21 cellular contexts compared by ENCODE assay signal in genomic region chr6:12545141-12545540, GRCh38.
"Had no signal": no experiment of that assay in that cellular context is flagged by ENCODE, and none has a peak within 500 bp of the region (broad histone marks: within the 10 kb centered on the region; RNA-seq: fewer than 3 reads in every experiment).

No MANE protein-coding gene starts in this region.

- H3K27ac ChIP-seq: lower lobe of right lung, parathyroid adenoma, skin epidermis had no signal

- H3K36me3 ChIP-seq: ascending aorta, heart left ventricle, lower lobe of right lung, tibial artery had no signal

- H3K4me1 ChIP-seq: lower lobe of right lung, parathyroid adenoma had no signal

- H3K9ac ChIP-seq: parathyroid adenoma had no signal

- H3K79me2 ChIP-seq: parathyroid adenoma had no signal

- H2AFZ ChIP-seq: parathyroid adenoma had no signal

- H3K27ac Mint-ChIP-seq: activated CD8-positive, alpha-beta T cell treated with anti-CD3 and anti-CD28 coated beads, Interleukin-2, amount 10 ng/mL, durations not matched to agents 7 days and 5 days; activated naive CD4-positive, alpha-beta T cell treated with anti-CD3 and anti-CD28 coated beads, Interleukin-2, amount 50 U/mL, for 72 hours; activated T-helper 1 cell treated with anti-CD3 and anti-CD28 coated beads, Interleukin-12 subunit alpha, Interleukin-12 subunit beta, Interleukin-2, Interleukin-4 antibody, amounts not matched to agents 30 ng/mL and 10 ng/mL and 1 ng/mL, durations not matched to agents 14 hours and 24 hours and 36 hours; natural killer cell treated with Interleukin-12 subunit alpha and Interleukin-12 subunit beta and Interleukin-15 and Interleukin-18, amount 100 ng/mL, for 72 hours; stimulated activated effector memory CD8-positive, alpha-beta T cell treated with anti-CD3 and anti-CD28 coated beads, Interleukin-12 subunit alpha, Interleukin-12 subunit beta, amount 100 ng/mL, for 72 hours; stimulated activated naive CD8-positive, alpha-beta T cell treated with anti-CD3 and anti-CD28 coated beads, Interleukin-15, amount 100 ng/mL, for 72 hours; T-cell; T-helper 2 cell treated with Interferon-gamma antibody and Interleukin-4, amounts not matched to agents 5 μg/mL and 100 μg/mL, for 36 hours had no signal

- H3K4me1 Mint-ChIP-seq: stimulated activated effector memory CD8-positive, alpha-beta T cell treated with anti-CD3 and anti-CD28 coated beads, Interleukin-12 subunit alpha, Interleukin-12 subunit beta, amount 100 ng/mL, for 72 hours; stimulated activated naive CD8-positive, alpha-beta T cell treated with anti-CD3 and anti-CD28 coated beads, Interleukin-15, amount 100 ng/mL, for 72 hours; T-cell had no signal

- H3K9me3 Mint-ChIP-seq: activated T-helper 1 cell treated with anti-CD3 and anti-CD28 coated beads, Interleukin-12 subunit alpha, Interleukin-12 subunit beta, Interleukin-2, Interleukin-4 antibody, amounts not matched to agents 30 ng/mL and 10 ng/mL and 1 ng/mL, durations not matched to agents 14 hours and 24 hours and 36 hours had no signal

- H3K4me3 ChIP-seq: ascending aorta, coronary artery, heart left ventricle, lower lobe of right lung, skin epidermis, tibial artery had no signal

- H3K36me3 Mint-ChIP-seq: activated naive CD4-positive, alpha-beta T cell treated with anti-CD3 and anti-CD28 coated beads, Interleukin-2, amount 50 U/mL, for 72 hours; natural killer cell treated with Interleukin-12 subunit alpha and Interleukin-12 subunit beta and Interleukin-15 and Interleukin-18, amount 100 ng/mL, for 72 hours; stimulated activated effector memory CD8-positive, alpha-beta T cell treated with anti-CD3 and anti-CD28 coated beads, Interleukin-12 subunit alpha, Interleukin-12 subunit beta, amount 100 ng/mL, for 72 hours; T-cell had no signal

- ATAC-seq: activated CD8-positive, alpha-beta T cell treated with anti-CD3 and anti-CD28 coated beads, Interleukin-2, amount 10 ng/mL, durations not matched to agents 7 days and 5 days; activated naive CD4-positive, alpha-beta T cell treated with anti-CD3 and anti-CD28 coated beads, Interleukin-2, amount 50 U/mL, for 72 hours; left lobe of liver; lower lobe of right lung; natural killer cell treated with Interleukin-12 subunit alpha and Interleukin-12 subunit beta and Interleukin-15 and Interleukin-18, amount 100 ng/mL, for 72 hours; stimulated activated effector memory CD8-positive, alpha-beta T cell treated with anti-CD3 and anti-CD28 coated beads, Interleukin-12 subunit alpha, Interleukin-12 subunit beta, amount 100 ng/mL, for 72 hours; stimulated activated naive CD8-positive, alpha-beta T cell treated with anti-CD3 and anti-CD28 coated beads, Interleukin-15, amount 100 ng/mL, for 72 hours; T-cell had no signal

- H3K4me3 Mint-ChIP-seq: activated CD8-positive, alpha-beta T cell treated with anti-CD3 and anti-CD28 coated beads, Interleukin-2, amount 10 ng/mL, durations not matched to agents 7 days and 5 days; activated T-helper 1 cell treated with anti-CD3 and anti-CD28 coated beads, Interleukin-12 subunit alpha, Interleukin-12 subunit beta, Interleukin-2, Interleukin-4 antibody, amounts not matched to agents 30 ng/mL and 10 ng/mL and 1 ng/mL, durations not matched to agents 14 hours and 24 hours and 36 hours; natural killer cell treated with Interleukin-12 subunit alpha and Interleukin-12 subunit beta and Interleukin-15 and Interleukin-18, amount 100 ng/mL, for 72 hours; stimulated activated effector memory CD8-positive, alpha-beta T cell treated with anti-CD3 and anti-CD28 coated beads, Interleukin-12 subunit alpha, Interleukin-12 subunit beta, amount 100 ng/mL, for 72 hours; stimulated activated naive CD8-positive, alpha-beta T cell treated with anti-CD3 and anti-CD28 coated beads, Interleukin-15, amount 100 ng/mL, for 72 hours; T-cell; T-helper 2 cell treated with Interferon-gamma antibody and Interleukin-4, amounts not matched to agents 5 μg/mL and 100 μg/mL, for 36 hours had no signal

- DNase-seq: activated CD4-positive, alpha-beta T cell treated with anti-CD3 and anti-CD28 coated beads for 1 hour; activated CD4-positive, alpha-beta T cell treated with anti-CD3 and anti-CD28 coated beads, Interleukin-2, amount 50 U/mL, for 1 hour; activated CD8-positive, alpha-beta T cell treated with anti-CD3 and anti-CD28 coated beads, Interleukin-2, amount 10 ng/mL, durations not matched to agents 7 days and 5 days; central memory CD4-positive, alpha-beta T cell; heart left ventricle; lower lobe of right lung; right cardiac atrium; stimulated activated CD4-positive, alpha-beta T cell treated with anti-CD3 and anti-CD28 coated beads, Interleukin-2, amount 100 ng/mL, for 24 hours; stimulated activated naive CD8-positive, alpha-beta T cell treated with anti-CD3 and anti-CD28 coated beads, Interleukin-15, amount 100 ng/mL, for 72 hours; T-cell; tibial artery had no signal

- H3K9me3 ChIP-seq: ascending aorta, lower lobe of right lung, tibial artery had no signal

- H3K27me3 ChIP-seq: ascending aorta, heart left ventricle, tibial artery had no signal
